ENCODE assay signal across 8 cellular contexts in genomic region chr12:69241444-69242092, GRCh38. TPM values are rescaled to one million over a fixed set of nuclear protein-coding genes. Genes with fewer than 3 reads are reported as not detected.
DNase-seq lines count a peak whose midpoint lies in the region; ATAC-seq and TF ChIP-seq lines count a peak whose summit lies in the region.

No MANE protein-coding gene starts in this region.

- no peak for TF ChIP-seq CTCF in WERI-Rb-1 (IDR thresholded peaks at IDR 0.05; ENCODE audit: low read depth, low read length)
- TF ChIP-seq CTCF in foreskin keratinocyte (conservative IDR thresholded peaks at IDR 0.05), result no peak

- H3K4me3 ChIP-seq in WERI-Rb-1 (ENCODE audit: low read depth, low read length), result peak overlapping the region; percentile 94

- peaks cover 31% of the 10 kb centered on the region for H3K36me3 ChIP-seq in WERI-Rb-1

- no peak for DNase-seq in activated naive CD4-positive, alpha-beta T cell (lab: John Stamatoyannopoulos, UW)
- no peak for DNase-seq in WERI-Rb-1
- no peak for DNase-seq in foreskin keratinocyte
- no peak for DNase-seq in stimulated activated naive CD8-positive, alpha-beta T cell treated with anti-CD3 and anti-CD28 coated beads, Interleukin-15, amount 100 ng/mL, for 72 hours
- DNase-seq in NCI-H748 (lab: John Stamatoyannopoulos, UW; ENCODE audit: unreplicated experiment), result no peak
- no peak for DNase-seq in NCI-H187 treated with DMSO at 0.1 percent for 48 hours (lab: John Stamatoyannopoulos, UW)
- DNase-seq in NK-92 (lab: John Stamatoyannopoulos, UW; ENCODE audit: unreplicated experiment), result no peak

- H3K27ac ChIP-seq in WERI-Rb-1 (no peak overlapping the region), foreskin keratinocyte (peak overlapping the region; percentile 2)

- no peak for ATAC-seq in foreskin keratinocyte
- ATAC-seq in stimulated activated naive CD8-positive, alpha-beta T cell treated with anti-CD3 and anti-CD28 coated beads, Interleukin-15, amount 100 ng/mL, for 72 hours, result no peak

- no peaks in the 10 kb centered on the region for H3K36me3 Mint-ChIP-seq in activated naive CD4-positive, alpha-beta T cell treated with anti-CD3 and anti-CD28 coated beads, Interleukin-2, amount 50 U/mL, for 24 hours

- H3K27ac Mint-ChIP-seq in activated naive CD4-positive, alpha-beta T cell treated with anti-CD3 and anti-CD28 coated beads, Interleukin-2, amount 50 U/mL, for 24 hours, result no peak overlapping the region
- peak overlapping the region in 1 of 2 donors; percentile 5 for H3K27ac Mint-ChIP-seq in stimulated activated naive CD8-positive, alpha-beta T cell treated with anti-CD3 and anti-CD28 coated beads, Interleukin-15, amount 100 ng/mL, for 72 hours

- H3K9me3 ChIP-seq in WERI-Rb-1 (ENCODE audit: severe bottlenecking), result no peaks in the 10 kb centered on the region

- H3K27me3 ChIP-seq in WERI-Rb-1 (ENCODE audit: insufficient read depth, low read depth, severe bottlenecking) (no peaks in the 10 kb centered on the region), foreskin keratinocyte (no peaks in the 10 kb centered on the region)

- H3K9me3 Mint-ChIP-seq in activated naive CD4-positive, alpha-beta T cell treated with anti-CD3 and anti-CD28 coated beads, Interleukin-2, amount 50 U/mL, for 24 hours, result no peaks in the 10 kb centered on the region
- no peaks in the 10 kb centered on the region for H3K9me3 Mint-ChIP-seq in stimulated activated naive CD8-positive, alpha-beta T cell treated with anti-CD3 and anti-CD28 coated beads, Interleukin-15, amount 100 ng/mL, for 72 hours

- H3K4me1 Mint-ChIP-seq in activated naive CD4-positive, alpha-beta T cell treated with anti-CD3 and anti-CD28 coated beads, Interleukin-2, amount 50 U/mL, for 24 hours, result peaks cover 72% of the 10 kb centered on the region
- peaks cover 58% of the 10 kb centered on the region for H3K4me1 Mint-ChIP-seq in stimulated activated naive CD8-positive, alpha-beta T cell treated with anti-CD3 and anti-CD28 coated beads, Interleukin-15, amount 100 ng/mL, for 72 hours

- peak overlapping the region; percentile 96 for H3K4me3 Mint-ChIP-seq in activated naive CD4-positive, alpha-beta T cell treated with anti-CD3 and anti-CD28 coated beads, Interleukin-2, amount 50 U/mL, for 24 hours
- peak overlapping the region; percentile 95 to 96 for H3K4me3 Mint-ChIP-seq in stimulated activated naive CD8-positive, alpha-beta T cell treated with anti-CD3 and anti-CD28 coated beads, Interleukin-15, amount 100 ng/mL, for 72 hours

- H3K4me1 ChIP-seq in foreskin keratinocyte, result peaks cover 28% of the 10 kb centered on the region

- H3K27me3 Mint-ChIP-seq in activated naive CD4-positive, alpha-beta T cell treated with anti-CD3 and anti-CD28 coated beads, Interleukin-2, amount 50 U/mL, for 24 hours, result no peaks in the 10 kb centered on the region
- H3K27me3 Mint-ChIP-seq in stimulated activated naive CD8-positive, alpha-beta T cell treated with anti-CD3 and anti-CD28 coated beads, Interleukin-15, amount 100 ng/mL, for 72 hours, result no peaks in the 10 kb centered on the region

RNA-seq across cellular contexts. Expression of gene CPSF6, which starts 2.2 kb away (rescaled TPM):
- total RNA-seq in foreskin keratinocyte, result 57.4 and 63.7 TPM in 2 replicates
- 37.0 and 44.5 TPM in 2 replicates for polyA plus RNA-seq in foreskin keratinocyte
